Comparison of ENCODE assay signal across 8 cellular contexts in genomic region chr6:109381747-109382575, GRCh38. TPM values are rescaled to one million over a fixed set of nuclear protein-coding genes. Genes with fewer than 3 reads are reported as not detected.
DNase-seq lines count a peak whose midpoint lies in the region; ATAC-seq and TF ChIP-seq lines count a peak whose summit lies in the region.

Gene CD164, minus strand, starts transcription at chr6:109382467. Its CDS starts 89 bp downstream, at chr6:109382378.

- DNase-seq in AML-193 (lab: John Stamatoyannopoulos, UW) (peak; percentile 93 to 94), NCI-H510A (lab: John Stamatoyannopoulos, UW) (peak; percentile 56), chondrocyte (ENCODE audit: low spot score) (peak; percentile 95), kidney tubule cell (ENCODE audit: low spot score) (peak; percentile 95)
- peak; percentile 85 to 92 for DNase-seq in activated CD4-positive, alpha-beta T cell treated with anti-CD3 and anti-CD28 coated beads for 24 hours (ENCODE audit: low read depth in 2 of 2)
- peak; percentile 86 to 91 for DNase-seq in stimulated activated CD4-positive, alpha-beta T cell treated with anti-CD3 and anti-CD28 coated beads, Interleukin-1b, Interleukin-23, amount 100 ng/mL, for 1 hour (ENCODE audit: low read depth in 2 of 2)

- H3K4me3 Mint-ChIP-seq in chondrocyte (ENCODE audit: unreplicated experiment): peak within 1 kb of the TSS; percentile 93

- ATAC-seq in GM19043 (IDR thresholded peaks at IDR 0.05; ENCODE audit: low read depth, unreplicated experiment) (peak; percentile 37), HG03354 (IDR thresholded peaks at IDR 0.05; ENCODE audit: poor library complexity, severe bottlenecking, unreplicated experiment) (peak; percentile 57)

- peaks cover 10% of the 10 kb centered on the region for H3K36me3 Mint-ChIP-seq in chondrocyte (ENCODE audit: low read depth)

- no peaks in the 10 kb centered on the region for H3K9me3 Mint-ChIP-seq in chondrocyte (ENCODE audit: low read depth)

- H3K27ac Mint-ChIP-seq in chondrocyte (ENCODE audit: unreplicated experiment): peak within 1 kb of the TSS; percentile 100

- TF ChIP-seq CTCF in chondrocyte (IDR thresholded peaks at IDR 0.05): no peak

- peaks cover 33% of the 10 kb centered on the region for H3K4me1 Mint-ChIP-seq in chondrocyte (ENCODE audit: low read depth)

- H3K27me3 Mint-ChIP-seq in chondrocyte (ENCODE audit: low read depth): no peaks in the 10 kb centered on the region

RNA-seq across cellular contexts. Expression of gene CD164, which starts in this region (rescaled TPM):
- total RNA-seq in chondrocyte: 240 to 273 TPM (median 259 TPM) in 3 replicates

Comparison
In these comparisons a context has a peak if more than half of its experiments do, and no peak if none do; other contexts are left out.
1. Peak in every context shown above with its lines: DNase-seq and ATAC-seq.